18 cellular contexts compared by ENCODE assay signal in the genomic region with DNA sequence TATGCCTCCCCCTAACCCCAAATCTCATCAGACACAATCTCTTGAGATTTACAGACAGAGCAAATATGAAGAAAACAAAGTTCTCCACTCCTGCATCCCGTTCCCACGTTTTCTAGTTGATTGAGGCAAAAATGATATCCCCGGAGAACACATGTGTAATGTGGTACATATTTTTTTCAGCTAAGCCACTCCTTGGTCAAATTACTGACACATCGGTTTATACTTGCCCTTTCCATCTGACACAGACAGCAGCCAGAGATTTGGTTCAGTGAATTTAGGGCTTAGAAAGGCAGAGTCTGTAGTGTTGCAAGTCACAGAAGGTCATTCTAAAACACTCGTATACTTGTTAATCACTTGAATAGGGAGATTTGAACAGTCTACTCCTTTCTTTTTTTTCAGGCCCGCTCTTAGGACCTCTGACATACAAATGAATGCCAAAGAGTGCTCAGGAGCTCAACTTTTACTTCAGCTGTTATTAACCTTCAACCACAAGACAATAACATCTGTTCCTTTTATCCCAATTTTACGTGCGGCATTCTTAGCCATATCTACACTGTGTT. TPM values are rescaled to one million over a fixed set of nuclear protein-coding genes. Genes with fewer than 3 reads are reported as not detected.
DNase-seq lines count a peak whose midpoint lies in the region; ATAC-seq, FAIRE-seq and TF ChIP-seq lines count a peak whose summit lies in the region.
"Had no signal": no experiment of that assay in that cellular context is flagged by ENCODE, and none has a peak within 500 bp of the region (broad histone marks: within the 10 kb centered on the region; RNA-seq: fewer than 3 reads in every experiment).

No MANE protein-coding gene starts in this region.

- H3K4me3 Mint-ChIP-seq in mesothelial cell of epicardium: peak overlapping the region; percentile 1
- peak overlapping the region in 1 of 2 donors; percentile 6 for H3K4me3 Mint-ChIP-seq in stimulated activated naive B cell treated with anti-CD40 and anti-IgM and Interleukin-4, amounts not matched to agents 10 μg/mL and 1 μg/mL and 100 μg/mL, for 72 hours

- no peak for DNase-seq in cardiac muscle cell (ENCODE audit: low read depth in 1 of 2, low spot score in 1 of 2)
- no peak for DNase-seq in Right ventricle myocardium superior
- peak; percentile 23 for DNase-seq in WERI-Rb-1
- DNase-seq in mesothelial cell of epicardium (ENCODE audit: low spot score in 2 of 2, unreplicated experiment in 2 of 2): no peak
- no peak for DNase-seq in stimulated activated naive B cell treated with anti-CD40 and anti-IgM and Interleukin-4, amounts not matched to agents 10 μg/mL and 1 μg/mL and 100 μg/mL, for 72 hours
- no peak for DNase-seq in small intestine
- DNase-seq in NOMO-1 treated with dmso at 0.1 percent for 144 hours (lab: John Stamatoyannopoulos, UW; ENCODE audit: unreplicated experiment): no peak
- DNase-seq: activated CD8-positive, alpha-beta memory T cell treated with anti-CD3 and anti-CD28 coated beads for 24 hours; activated gamma-delta T cell treated with Interleukin-2 at 50 U/mL for 16 hours; DMS53; KG1; left cardiac atrium; NCI-H1436; NCI-H345; retina had no signal

- H3K9me3 Mint-ChIP-seq in mesothelial cell of epicardium: no peaks in the 10 kb centered on the region
- no peaks in the 10 kb centered on the region for H3K9me3 Mint-ChIP-seq in stimulated activated naive B cell treated with anti-CD40 and anti-IgM and Interleukin-4, amounts not matched to agents 10 μg/mL and 1 μg/mL and 100 μg/mL, for 72 hours

- H3K36me3 ChIP-seq in cardiac muscle cell (no peaks in the 10 kb centered on the region), WERI-Rb-1 (peaks cover 7% of the 10 kb centered on the region), small intestine (ENCODE audit: control insufficient read depth in 2 of 2, insufficient read depth in 2 of 2, low read length in 2 of 2) (no peaks in the 10 kb centered on the region)

- H3K27me3 ChIP-seq in cardiac muscle cell: no peaks in the 10 kb centered on the region
- H3K27me3 ChIP-seq in WERI-Rb-1 (ENCODE audit: insufficient read depth, low read depth, severe bottlenecking): no peaks in the 10 kb centered on the region
- no peaks in the 10 kb centered on the region for H3K27me3 ChIP-seq in small intestine (ENCODE audit: control insufficient read depth in 2 of 2, insufficient read depth in 2 of 2, low read length in 2 of 2)

- no peak for FAIRE-seq in small intestine (lab: Jason Lieb, UNC)
- FAIRE-seq: GM19239 had no signal

- H3K4me1 ChIP-seq in cardiac muscle cell (ENCODE audit: low read depth) (peaks cover 12% of the 10 kb centered on the region), small intestine (ENCODE audit: control insufficient read depth in 2 of 2, insufficient read depth in 1 of 2, low read depth in 1 of 2, low read length in 1 of 2) (peaks cover 4 to 6% of the 10 kb centered on the region in 2 donors)

- peaks cover 28% of the 10 kb centered on the region for H3K4me1 Mint-ChIP-seq in mesothelial cell of epicardium
- H3K4me1 Mint-ChIP-seq in stimulated activated naive B cell treated with anti-CD40 and anti-IgM and Interleukin-4, amounts not matched to agents 10 μg/mL and 1 μg/mL and 100 μg/mL, for 72 hours: peaks cover 15 to 38% of the 10 kb centered on the region in 2 donors

- H3K27ac ChIP-seq in cardiac muscle cell: peak overlapping the region; percentile 98
- H3K27ac ChIP-seq in WERI-Rb-1: peak overlapping the region; percentile 99
- H3K27ac ChIP-seq in small intestine (ENCODE audit: low read depth in 1 of 2, low read length in 1 of 2): no peak overlapping the region
- H3K27ac ChIP-seq: HL-60 had no signal

- no peaks in the 10 kb centered on the region for H3K9me3 ChIP-seq in cardiac muscle cell (ENCODE audit: low read depth)
- no peaks in the 10 kb centered on the region for H3K9me3 ChIP-seq in WERI-Rb-1 (ENCODE audit: severe bottlenecking)
- no peaks in the 10 kb centered on the region for H3K9me3 ChIP-seq in small intestine (ENCODE audit: control insufficient read depth, low read depth)

- TF ChIP-seq CTCF in cardiac muscle cell (IDR thresholded peaks at IDR 0.05; ENCODE audit: low read depth, low read length): no peak
- no peak for TF ChIP-seq CTCF in WERI-Rb-1 (IDR thresholded peaks at IDR 0.05; ENCODE audit: low read depth, low read length)
- no peak for TF ChIP-seq CTCF in mesothelial cell of epicardium (IDR thresholded peaks at IDR 0.05; ENCODE audit: unreplicated experiment)

- intact Hi-C loops in Right ventricle myocardium superior (cut with DNase I): loop anchor here (10.0 kb wide), 1 partner anchor 344 kb away; no protein-coding TSS in a partner anchor

- 89 to 92% (median 92%) methylated on average over 8 of the region's 8 CpGs for WGBS in small intestine, 3 donors

- ATAC-seq in Right ventricle myocardium superior (ENCODE audit: poor library complexity): no peak
- ATAC-seq in stimulated activated naive B cell treated with anti-CD40 and anti-IgM and Interleukin-4, amounts not matched to agents 10 μg/mL and 1 μg/mL and 100 μg/mL, for 72 hours (replicated peaks): no peak
- ATAC-seq in HG03378 (IDR thresholded peaks at IDR 0.05; ENCODE audit: unreplicated experiment): no peak
- ATAC-seq: left cardiac atrium had no signal

- H3K27ac Mint-ChIP-seq in mesothelial cell of epicardium: peak overlapping the region; percentile 99
- H3K27ac Mint-ChIP-seq in stimulated activated naive B cell treated with anti-CD40 and anti-IgM and Interleukin-4, amounts not matched to agents 10 μg/mL and 1 μg/mL and 100 μg/mL, for 72 hours: peak overlapping the region; percentile 20

- peaks cover 2% of the 10 kb centered on the region for H3K36me3 Mint-ChIP-seq in mesothelial cell of epicardium
- peaks cover 15% of the 10 kb centered on the region in 2 donors for H3K36me3 Mint-ChIP-seq in stimulated activated naive B cell treated with anti-CD40 and anti-IgM and Interleukin-4, amounts not matched to agents 10 μg/mL and 1 μg/mL and 100 μg/mL, for 72 hours

- no peaks in the 10 kb centered on the region for H3K27me3 Mint-ChIP-seq in mesothelial cell of epicardium (ENCODE audit: low read depth)
- peaks cover 9 to 14% of the 10 kb centered on the region in 2 donors for H3K27me3 Mint-ChIP-seq in stimulated activated naive B cell treated with anti-CD40 and anti-IgM and Interleukin-4, amounts not matched to agents 10 μg/mL and 1 μg/mL and 100 μg/mL, for 72 hours

- no peak overlapping the region for H3K4me3 ChIP-seq in cardiac muscle cell
- H3K4me3 ChIP-seq in WERI-Rb-1 (ENCODE audit: low read depth, low read length): peak overlapping the region; percentile 99
- H3K4me3 ChIP-seq in small intestine (ENCODE audit: low read depth in 1 of 2, low read length in 2 of 2): no peak overlapping the region

RNA-seq across cellular contexts. Expression of gene DDX50, which starts 1.8 kb away (rescaled TPM):
- total RNA-seq in cardiac muscle cell: 48.2 and 52.0 TPM in 2 replicates
- 48.6 and 52.7 TPM in 2 replicates for polyA plus RNA-seq in cardiac muscle cell
- total RNA-seq in Right ventricle myocardium superior: 17.3 TPM
- total RNA-seq in mesothelial cell of epicardium: 48.9 to 51.1 TPM (median 48.9 TPM) in 3 replicates
- polyA plus RNA-seq in small intestine: 10 to 100 TPM; 12.3 to 25.3 (median 18.6) TPM

RNA-seq across cellular contexts. Expression of gene DDX21, which starts 56.7 kb away (rescaled TPM):
- 19.5 and 31.3 TPM in 2 replicates for total RNA-seq in cardiac muscle cell
- polyA plus RNA-seq in cardiac muscle cell: 8.3 and 11.2 TPM in 2 replicates
- total RNA-seq in Right ventricle myocardium superior: 18.3 TPM
- total RNA-seq in mesothelial cell of epicardium: 39.8 to 42.6 TPM (median 42.1 TPM) in 3 replicates
- 10 to 100 TPM; 14.1 to 40.5 (median 16.5) TPM for polyA plus RNA-seq in small intestine

Comparison
In these comparisons a context has a peak if more than half of its experiments do, and no peak if none do; other contexts are left out.
1. H3K27ac ChIP-seq: peak in cardiac muscle cell (single experiment) and WERI-Rb-1 (single experiment); none in small intestine (0 of 2).